ENCODE assay signal across 1 cellular context in genomic region chr10:69685802-69686585, GRCh38.
TF ChIP-seq lines count a peak whose summit lies in the region.

No MANE protein-coding gene starts in this region.

TF ChIP-seq in IMR-90, 13 proteins besides CTCF, POLR2A, EP300 and RAD21 (continued from another document):
- no peak for TF ChIP-seq BHLHE40 (IDR thresholded peaks at IDR 0.05; ENCODE audit: low read depth, low read length)
- no peak for TF ChIP-seq RCOR1 (IDR thresholded peaks at IDR 0.05; ENCODE audit: insufficient replicate concordance, low read length)
- no peak for TF ChIP-seq MAZ (IDR thresholded peaks at IDR 0.05; ENCODE audit: borderline replicate concordance, low read depth, low read length)
- TF ChIP-seq FOS (IDR thresholded peaks at IDR 0.05; ENCODE audit: low read depth, low read length) = no peak
- TF ChIP-seq CEBPB (IDR thresholded peaks at IDR 0.05; ENCODE audit: low read depth, low read length) = no peak
- TF ChIP-seq, protein P1, sequence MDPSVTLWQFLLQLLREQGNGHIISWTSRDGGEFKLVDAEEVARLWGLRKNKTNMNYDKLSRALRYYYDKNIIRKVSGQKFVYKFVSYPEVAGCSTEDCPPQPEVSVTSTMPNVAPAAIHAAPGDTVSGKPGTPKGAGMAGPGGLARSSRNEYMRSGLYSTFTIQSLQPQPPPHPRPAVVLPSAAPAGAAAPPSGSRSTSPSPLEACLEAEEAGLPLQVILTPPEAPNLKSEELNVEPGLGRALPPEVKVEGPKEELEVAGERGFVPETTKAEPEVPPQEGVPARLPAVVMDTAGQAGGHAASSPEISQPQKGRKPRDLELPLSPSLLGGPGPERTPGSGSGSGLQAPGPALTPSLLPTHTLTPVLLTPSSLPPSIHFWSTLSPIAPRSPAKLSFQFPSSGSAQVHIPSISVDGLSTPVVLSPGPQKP (IDR thresholded peaks at IDR 0.05; ENCODE audit: borderline replicate concordance, low read depth, low read length) = no peak
- TF ChIP-seq, protein P2, sequence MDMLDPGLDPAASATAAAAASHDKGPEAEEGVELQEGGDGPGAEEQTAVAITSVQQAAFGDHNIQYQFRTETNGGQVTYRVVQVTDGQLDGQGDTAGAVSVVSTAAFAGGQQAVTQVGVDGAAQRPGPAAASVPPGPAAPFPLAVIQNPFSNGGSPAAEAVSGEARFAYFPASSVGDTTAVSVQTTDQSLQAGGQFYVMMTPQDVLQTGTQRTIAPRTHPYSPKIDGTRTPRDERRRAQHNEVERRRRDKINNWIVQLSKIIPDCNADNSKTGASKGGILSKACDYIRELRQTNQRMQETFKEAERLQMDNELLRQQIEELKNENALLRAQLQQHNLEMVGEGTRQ (IDR thresholded peaks at IDR 0.05; ENCODE audit: low read depth, low read length) = no peak
- TF ChIP-seq RFX5 (IDR thresholded peaks at IDR 0.05; ENCODE audit: low read depth, low read length) = no peak
- TF ChIP-seq MXI1 (IDR thresholded peaks at IDR 0.05; ENCODE audit: borderline replicate concordance, low read depth, low read length) = no peak
- no peak for TF ChIP-seq NFE2L2 (IDR thresholded peaks at IDR 0.05; ENCODE audit: low read depth, low read length)
- no peak for TF ChIP-seq MAFK (IDR thresholded peaks at IDR 0.05; ENCODE audit: low read depth, low read length)
